Comparison of ENCODE assay signal across 13 cellular contexts in genomic region chr11:130162733-130163132, GRCh38. TPM values are rescaled to one million over a fixed set of nuclear protein-coding genes. Genes with fewer than 3 reads are reported as not detected.
DNase-seq lines count a peak whose midpoint lies in the region; ATAC-seq and TF ChIP-seq lines count a peak whose summit lies in the region.
"Had no signal": no experiment of that assay in that cellular context is flagged by ENCODE, and none has a peak within 500 bp of the region (broad histone marks: within the 10 kb centered on the region; RNA-seq: fewer than 3 reads in every experiment).

No MANE protein-coding gene starts in this region.

- no peak overlapping the region for H3K27ac Mint-ChIP-seq in stimulated activated naive CD8-positive, alpha-beta T cell treated with anti-CD3 and anti-CD28 coated beads, Interleukin-15, amount 100 ng/mL, for 72 hours
- H3K27ac Mint-ChIP-seq in activated T-helper 1 cell treated with anti-CD3 and anti-CD28 coated beads, Interleukin-12 subunit alpha, Interleukin-12 subunit beta, Interleukin-2, Interleukin-4 antibody, amounts not matched to agents 30 ng/mL and 10 ng/mL and 1 ng/mL, durations not matched to agents 14 hours and 24 hours and 36 hours = no peak overlapping the region
- H3K27ac Mint-ChIP-seq: endodermal cell, immature natural killer cell had no signal

- H3K27me3 Mint-ChIP-seq in activated T-cell treated with anti-CD3 and anti-CD28 coated beads, Interleukin-2, amount 50 U/mL, for 4 hours (ENCODE audit: low read depth) = peaks cover 67% of the 10 kb centered on the region
- peaks cover 87% of the 10 kb centered on the region for H3K27me3 Mint-ChIP-seq in stimulated activated naive CD8-positive, alpha-beta T cell treated with anti-CD3 and anti-CD28 coated beads, Interleukin-15, amount 100 ng/mL, for 72 hours
- peaks cover 62% of the 10 kb centered on the region for H3K27me3 Mint-ChIP-seq in activated T-helper 1 cell treated with anti-CD3 and anti-CD28 coated beads, Interleukin-12 subunit alpha, Interleukin-12 subunit beta, Interleukin-2, Interleukin-4 antibody, amounts not matched to agents 30 ng/mL and 10 ng/mL and 1 ng/mL, durations not matched to agents 14 hours and 24 hours and 36 hours (ENCODE audit: insufficient read depth)

- TF ChIP-seq CTCF in colonic mucosa (IDR thresholded peaks at IDR 0.05) = no peak

- no peaks in the 10 kb centered on the region for H3K27me3 ChIP-seq in colonic mucosa

- H3K4me3 Mint-ChIP-seq in activated T-cell treated with anti-CD3 and anti-CD28 coated beads, Interleukin-2, amount 50 U/mL, for 4 hours = no peak overlapping the region
- H3K4me3 Mint-ChIP-seq in stimulated activated naive CD8-positive, alpha-beta T cell treated with anti-CD3 and anti-CD28 coated beads, Interleukin-15, amount 100 ng/mL, for 72 hours = no peak overlapping the region
- no peak overlapping the region for H3K4me3 Mint-ChIP-seq in activated T-helper 1 cell treated with anti-CD3 and anti-CD28 coated beads, Interleukin-12 subunit alpha, Interleukin-12 subunit beta, Interleukin-2, Interleukin-4 antibody, amounts not matched to agents 30 ng/mL and 10 ng/mL and 1 ng/mL, durations not matched to agents 14 hours and 24 hours and 36 hours
- H3K4me3 Mint-ChIP-seq: endodermal cell, immature natural killer cell had no signal

- H3K9me3 ChIP-seq in colonic mucosa = no peaks in the 10 kb centered on the region

- H3K4me1 ChIP-seq in colonic mucosa = peaks cover 23% of the 10 kb centered on the region

- ATAC-seq in activated T-cell treated with anti-CD3 and anti-CD28 coated beads, Interleukin-2, amount 50 U/mL, for 4 hours = peak; percentile 19 to 20
- peak; percentile 43 for ATAC-seq in stimulated activated naive CD8-positive, alpha-beta T cell treated with anti-CD3 and anti-CD28 coated beads, Interleukin-15, amount 100 ng/mL, for 72 hours
- ATAC-seq in GM21526 (IDR thresholded peaks at IDR 0.05; ENCODE audit: low FRiP score, unreplicated experiment) = no peak
- ATAC-seq in GM21423 (IDR thresholded peaks at IDR 0.05; ENCODE audit: unreplicated experiment) = no peak

- H3K4me1 Mint-ChIP-seq in activated T-cell treated with anti-CD3 and anti-CD28 coated beads, Interleukin-2, amount 50 U/mL, for 4 hours (ENCODE audit: low read depth) = peaks cover 14% of the 10 kb centered on the region
- H3K4me1 Mint-ChIP-seq in stimulated activated naive CD8-positive, alpha-beta T cell treated with anti-CD3 and anti-CD28 coated beads, Interleukin-15, amount 100 ng/mL, for 72 hours = peaks cover 19% of the 10 kb centered on the region
- no peaks in the 10 kb centered on the region for H3K4me1 Mint-ChIP-seq in activated T-helper 1 cell treated with anti-CD3 and anti-CD28 coated beads, Interleukin-12 subunit alpha, Interleukin-12 subunit beta, Interleukin-2, Interleukin-4 antibody, amounts not matched to agents 30 ng/mL and 10 ng/mL and 1 ng/mL, durations not matched to agents 14 hours and 24 hours and 36 hours (ENCODE audit: low read depth)

- no peaks in the 10 kb centered on the region for H3K36me3 ChIP-seq in colonic mucosa

- H3K36me3 Mint-ChIP-seq in activated T-cell treated with anti-CD3 and anti-CD28 coated beads, Interleukin-2, amount 50 U/mL, for 4 hours (ENCODE audit: insufficient read depth) = no peaks in the 10 kb centered on the region
- no peaks in the 10 kb centered on the region for H3K36me3 Mint-ChIP-seq in activated T-helper 1 cell treated with anti-CD3 and anti-CD28 coated beads, Interleukin-12 subunit alpha, Interleukin-12 subunit beta, Interleukin-2, Interleukin-4 antibody, amounts not matched to agents 30 ng/mL and 10 ng/mL and 1 ng/mL, durations not matched to agents 14 hours and 24 hours and 36 hours (ENCODE audit: low read depth)

- intact Hi-C loops in colonic mucosa (cut with DNase I) = no loop called here
- intact Hi-C loops in activated T-helper 1 cell treated with anti-CD3 and anti-CD28 coated beads, Interleukin-12 subunit alpha, Interleukin-12 subunit beta, Interleukin-2, Interleukin-4 antibody, amounts not matched to agents 30 ng/mL and 10 ng/mL and 1 ng/mL, durations not matched to agents 14 hours and 24 hours and 36 hours (cut with micrococcal nuclease) = no loop called here

- no peak for DNase-seq in activated T-cell treated with anti-CD3 and anti-CD28 coated beads, Interleukin-2, amount 50 U/mL, for 4 hours
- DNase-seq in activated T-cell treated with anti-CD3 and anti-CD28 coated beads, Interleukin-2, amount 50 U/mL, for 1 hour = no peak
- peak; percentile 22 for DNase-seq in NCI-H69 (lab: John Stamatoyannopoulos, UW)
- peak; percentile 51 for DNase-seq in colonic mucosa
- DNase-seq in stimulated activated naive CD8-positive, alpha-beta T cell treated with anti-CD3 and anti-CD28 coated beads, Interleukin-15, amount 100 ng/mL, for 72 hours = no peak
- DNase-seq in activated T-helper 1 cell treated with anti-CD3 and anti-CD28 coated beads, Interleukin-12 subunit alpha, Interleukin-12 subunit beta, Interleukin-2, Interleukin-4 antibody, amounts not matched to agents 30 ng/mL and 10 ng/mL and 1 ng/mL, durations not matched to agents 14 hours and 24 hours and 36 hours (ENCODE audit: low spot score) = no peak
- DNase-seq: endodermal cell, immature natural killer cell, NCI-H1930, occipital lobe had no signal

- peak overlapping the region in 1 of 2 donors; percentile 99 for H3K9ac ChIP-seq in colonic mucosa (ENCODE audit: low read depth in 2 of 2, low read length in 2 of 2)

- no peaks in the 10 kb centered on the region for H3K9me3 Mint-ChIP-seq in activated T-cell treated with anti-CD3 and anti-CD28 coated beads, Interleukin-2, amount 50 U/mL, for 4 hours
- no peaks in the 10 kb centered on the region for H3K9me3 Mint-ChIP-seq in stimulated activated naive CD8-positive, alpha-beta T cell treated with anti-CD3 and anti-CD28 coated beads, Interleukin-15, amount 100 ng/mL, for 72 hours
- H3K9me3 Mint-ChIP-seq in activated T-helper 1 cell treated with anti-CD3 and anti-CD28 coated beads, Interleukin-12 subunit alpha, Interleukin-12 subunit beta, Interleukin-2, Interleukin-4 antibody, amounts not matched to agents 30 ng/mL and 10 ng/mL and 1 ng/mL, durations not matched to agents 14 hours and 24 hours and 36 hours = no peaks in the 10 kb centered on the region
- H3K9me3 Mint-ChIP-seq: endodermal cell, immature natural killer cell had no signal

- H3K27ac ChIP-seq in colonic mucosa = peak overlapping the region; percentile 81

- H3K4me3 ChIP-seq in colonic mucosa = peak overlapping the region; percentile 67

RNA-seq across cellular contexts. Expression of gene ST14, which starts 3.2 kb away (rescaled TPM):
- total RNA-seq in activated T-cell treated with anti-CD3 and anti-CD28 coated beads, Interleukin-2, amount 50 U/mL, for 4 hours = under 1 TPM; 0.21 to 0.30 (median 0.28) TPM
- 100 to 1,000 TPM; 537 to 604 TPM for total RNA-seq in colonic mucosa
- not detected in 2 replicates for total RNA-seq in activated T-helper 1 cell treated with anti-CD3 and anti-CD28 coated beads, Interleukin-12 subunit alpha, Interleukin-12 subunit beta, Interleukin-2, Interleukin-4 antibody, amounts not matched to agents 30 ng/mL and 10 ng/mL and 1 ng/mL, durations not matched to agents 14 hours and 24 hours and 36 hours
- total RNA-seq: occipital lobe; T-helper 2 cell treated with Interferon-gamma antibody and Interleukin-4, amounts not matched to agents 100 ng/mL and 5 ng/mL, for 36 hours had no signal

Comparison
In these comparisons a context has a peak if more than half of its experiments do, and no peak if none do; other contexts are left out.
1. ATAC-seq: peak in activated T-cell treated with anti-CD3 and anti-CD28 coated beads, Interleukin-2, amount 50 U/mL, for 4 hours (2 of 2) and stimulated activated naive CD8-positive, alpha-beta T cell treated with anti-CD3 and anti-CD28 coated beads, Interleukin-15, amount 100 ng/mL, for 72 hours (single experiment); none in GM21526 (single experiment) and GM21423 (single experiment).
2. DNase-seq: peak in NCI-H69 (single experiment) and colonic mucosa (single experiment); none in activated T-cell treated with anti-CD3 and anti-CD28 coated beads, Interleukin-2, amount 50 U/mL, for 4 hours (single experiment), activated T-cell treated with anti-CD3 and anti-CD28 coated beads, Interleukin-2, amount 50 U/mL, for 1 hour (single experiment), stimulated activated naive CD8-positive, alpha-beta T cell treated with anti-CD3 and anti-CD28 coated beads, Interleukin-15, amount 100 ng/mL, for 72 hours (0 of 2) and activated T-helper 1 cell treated with anti-CD3 and anti-CD28 coated beads, Interleukin-12 subunit alpha, Interleukin-12 subunit beta, Interleukin-2, Interleukin-4 antibody, amounts not matched to agents 30 ng/mL and 10 ng/mL and 1 ng/mL, durations not matched to agents 14 hours and 24 hours and 36 hours (single experiment).
3. RNA of gene ST14, which starts 3.2 kb away (total RNA-seq): 537 to 604 TPM in colonic mucosa; 0.21 to 0.30 TPM in activated T-cell treated with anti-CD3 and anti-CD28 coated beads, Interleukin-2, amount 50 U/mL, for 4 hours and not detected in activated T-helper 1 cell treated with anti-CD3 and anti-CD28 coated beads, Interleukin-12 subunit alpha, Interleukin-12 subunit beta, Interleukin-2, Interleukin-4 antibody, amounts not matched to agents 30 ng/mL and 10 ng/mL and 1 ng/mL, durations not matched to agents 14 hours and 24 hours and 36 hours; every median in the first group is over 100 times any median in the second.